1 cellular context compared by ENCODE assay signal in the genomic region with DNA sequence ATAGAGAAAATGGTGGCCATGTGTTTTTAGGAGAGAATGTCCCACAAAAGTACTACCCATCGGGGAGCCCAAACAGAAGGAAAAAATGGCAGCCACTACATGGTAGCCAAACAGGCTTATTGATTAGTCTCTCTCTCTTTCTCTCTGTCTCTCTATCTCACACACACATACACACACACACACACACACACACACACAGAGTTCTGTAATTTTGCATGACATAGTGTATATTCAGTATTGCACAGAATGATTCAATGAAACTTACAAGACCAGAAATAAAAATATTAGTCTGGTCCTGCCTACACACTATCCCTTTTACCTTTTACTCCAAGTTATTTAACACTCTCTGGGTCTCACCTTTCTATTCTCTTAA.
TF ChIP-seq lines count a peak whose summit lies in the region.

No MANE protein-coding gene starts in this region.

TF ChIP-seq in SK-N-SH, 30 proteins besides CTCF, POLR2A, EP300 and RAD21 (continued from another document):
- TF ChIP-seq, protein P1, sequence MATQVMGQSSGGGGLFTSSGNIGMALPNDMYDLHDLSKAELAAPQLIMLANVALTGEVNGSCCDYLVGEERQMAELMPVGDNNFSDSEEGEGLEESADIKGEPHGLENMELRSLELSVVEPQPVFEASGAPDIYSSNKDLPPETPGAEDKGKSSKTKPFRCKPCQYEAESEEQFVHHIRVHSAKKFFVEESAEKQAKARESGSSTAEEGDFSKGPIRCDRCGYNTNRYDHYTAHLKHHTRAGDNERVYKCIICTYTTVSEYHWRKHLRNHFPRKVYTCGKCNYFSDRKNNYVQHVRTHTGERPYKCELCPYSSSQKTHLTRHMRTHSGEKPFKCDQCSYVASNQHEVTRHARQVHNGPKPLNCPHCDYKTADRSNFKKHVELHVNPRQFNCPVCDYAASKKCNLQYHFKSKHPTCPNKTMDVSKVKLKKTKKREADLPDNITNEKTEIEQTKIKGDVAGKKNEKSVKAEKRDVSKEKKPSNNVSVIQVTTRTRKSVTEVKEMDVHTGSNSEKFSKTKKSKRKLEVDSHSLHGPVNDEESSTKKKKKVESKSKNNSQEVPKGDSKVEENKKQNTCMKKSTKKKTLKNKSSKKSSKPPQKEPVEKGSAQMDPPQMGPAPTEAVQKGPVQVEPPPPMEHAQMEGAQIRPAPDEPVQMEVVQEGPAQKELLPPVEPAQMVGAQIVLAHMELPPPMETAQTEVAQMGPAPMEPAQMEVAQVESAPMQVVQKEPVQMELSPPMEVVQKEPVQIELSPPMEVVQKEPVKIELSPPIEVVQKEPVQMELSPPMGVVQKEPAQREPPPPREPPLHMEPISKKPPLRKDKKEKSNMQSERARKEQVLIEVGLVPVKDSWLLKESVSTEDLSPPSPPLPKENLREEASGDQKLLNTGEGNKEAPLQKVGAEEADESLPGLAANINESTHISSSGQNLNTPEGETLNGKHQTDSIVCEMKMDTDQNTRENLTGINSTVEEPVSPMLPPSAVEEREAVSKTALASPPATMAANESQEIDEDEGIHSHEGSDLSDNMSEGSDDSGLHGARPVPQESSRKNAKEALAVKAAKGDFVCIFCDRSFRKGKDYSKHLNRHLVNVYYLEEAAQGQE (IDR thresholded peaks at IDR 0.05; ENCODE audit: low read depth, low read length): no peak
- TF ChIP-seq MEF2A (IDR thresholded peaks at IDR 0.05; ENCODE audit: borderline replicate concordance, low read depth) (no peak), GATA2 (CRISPR knock-in tag; IDR thresholded peaks at IDR 0.05) (no peak), TCF12 (IDR thresholded peaks at IDR 0.05) (no peak), TEAD4 (IDR thresholded peaks at IDR 0.05; ENCODE audit: borderline replicate concordance, insufficient read depth) (no peak), FOXM1 (IDR thresholded peaks at IDR 0.05; ENCODE audit: low read depth) (no peak), RCOR1 (IDR thresholded peaks at IDR 0.05; ENCODE audit: low read length) (no peak), CHD2 (IDR thresholded peaks at IDR 0.05; ENCODE audit: low read length, partially characterized antibody) (no peak)
- TF ChIP-seq, protein P2, sequence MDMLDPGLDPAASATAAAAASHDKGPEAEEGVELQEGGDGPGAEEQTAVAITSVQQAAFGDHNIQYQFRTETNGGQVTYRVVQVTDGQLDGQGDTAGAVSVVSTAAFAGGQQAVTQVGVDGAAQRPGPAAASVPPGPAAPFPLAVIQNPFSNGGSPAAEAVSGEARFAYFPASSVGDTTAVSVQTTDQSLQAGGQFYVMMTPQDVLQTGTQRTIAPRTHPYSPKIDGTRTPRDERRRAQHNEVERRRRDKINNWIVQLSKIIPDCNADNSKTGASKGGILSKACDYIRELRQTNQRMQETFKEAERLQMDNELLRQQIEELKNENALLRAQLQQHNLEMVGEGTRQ (IDR thresholded peaks at IDR 0.05; ENCODE audit: borderline replicate concordance, low read depth, low read length): no peak
- TF ChIP-seq, protein P3, sequence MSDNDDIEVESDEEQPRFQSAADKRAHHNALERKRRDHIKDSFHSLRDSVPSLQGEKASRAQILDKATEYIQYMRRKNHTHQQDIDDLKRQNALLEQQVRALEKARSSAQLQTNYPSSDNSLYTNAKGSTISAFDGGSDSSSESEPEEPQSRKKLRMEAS (IDR thresholded peaks at IDR 0.05; ENCODE audit: low read depth): no peak
- TF ChIP-seq, protein P4, sequence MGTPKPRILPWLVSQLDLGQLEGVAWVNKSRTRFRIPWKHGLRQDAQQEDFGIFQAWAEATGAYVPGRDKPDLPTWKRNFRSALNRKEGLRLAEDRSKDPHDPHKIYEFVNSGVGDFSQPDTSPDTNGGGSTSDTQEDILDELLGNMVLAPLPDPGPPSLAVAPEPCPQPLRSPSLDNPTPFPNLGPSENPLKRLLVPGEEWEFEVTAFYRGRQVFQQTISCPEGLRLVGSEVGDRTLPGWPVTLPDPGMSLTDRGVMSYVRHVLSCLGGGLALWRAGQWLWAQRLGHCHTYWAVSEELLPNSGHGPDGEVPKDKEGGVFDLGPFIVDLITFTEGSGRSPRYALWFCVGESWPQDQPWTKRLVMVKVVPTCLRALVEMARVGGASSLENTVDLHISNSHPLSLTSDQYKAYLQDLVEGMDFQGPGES (IDR thresholded peaks at IDR 0.05; ENCODE audit: low read depth, low read length): no peak
TF ChIP-seq in SK-N-SH: peak in this region for 0.
